Comparison of ENCODE assay signal across 1 cellular context in the genomic region with DNA sequence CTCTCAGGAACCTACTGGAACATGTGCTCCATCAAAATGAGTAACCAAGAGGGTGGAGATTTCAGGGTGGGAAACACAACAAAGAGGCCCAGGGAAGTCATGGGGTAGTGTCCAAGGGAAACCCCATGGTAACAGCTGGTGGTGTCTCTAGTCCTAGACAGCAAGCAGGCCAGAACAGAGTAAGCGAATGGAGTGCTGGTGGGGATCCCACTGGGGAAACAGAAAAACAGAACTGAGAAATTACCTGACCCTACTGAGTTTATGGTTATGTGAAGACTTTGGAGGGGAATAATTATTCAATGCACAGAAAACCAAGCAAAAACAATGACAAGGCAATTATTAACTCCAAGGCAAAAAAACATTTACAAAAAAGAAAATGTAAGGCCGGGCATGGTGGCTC.
TF ChIP-seq lines count a peak whose summit lies in the region.

No MANE protein-coding gene starts in this region.

TF ChIP-seq in HepG2, 621 proteins besides CTCF, POLR2A, EP300 and RAD21:
- TF ChIP-seq NFE2L2 (IDR thresholded peaks at IDR 0.05; ENCODE audit: low read length) = peak; percentile 52; the same call in 1 of the 2 replicates
- TF ChIP-seq ZNF547 (CRISPR knock-in tag; IDR thresholded peaks at IDR 0.05) = no peak
- TF ChIP-seq RORA (CRISPR knock-in tag; IDR thresholded peaks at IDR 0.05) = no peak
